1 cellular context compared by ENCODE assay signal in the genomic region with DNA sequence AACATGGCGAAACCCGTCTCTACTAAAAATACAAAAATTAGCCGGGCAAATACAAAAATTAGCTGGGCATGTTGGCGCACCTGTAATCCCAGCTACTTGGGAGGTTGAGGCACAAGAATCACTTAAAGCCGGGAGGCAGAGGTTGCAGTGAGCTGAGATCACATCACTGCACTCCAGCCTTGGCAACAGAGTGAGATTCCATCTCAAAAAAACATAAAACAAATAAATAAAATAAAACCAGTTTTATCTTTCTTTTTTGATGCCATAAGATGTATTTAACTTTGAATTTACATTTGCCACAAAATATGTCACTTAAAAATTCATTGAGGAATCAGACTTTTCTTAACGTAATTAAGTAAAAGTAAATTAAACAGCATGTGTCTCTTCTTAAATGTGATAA.
A peak's percentile ranks its signal among the peaks of the same experiment; 100 is the strongest.
TF ChIP-seq lines count a peak whose summit lies in the region.

No MANE protein-coding gene starts in this region.

TF ChIP-seq in K562, 482 proteins besides CTCF, POLR2A, EP300 and RAD21 (continued from another document):
- no peak for TF ChIP-seq SP2 (IDR thresholded peaks at IDR 0.05; ENCODE audit: extremely low read depth, low read depth, low read length, poor library complexity, severe bottlenecking)
- TF ChIP-seq CBX8 (IDR thresholded peaks at IDR 0.05; ENCODE audit: borderline replicate concordance, extremely low read depth, low read depth, low read length, poor library complexity, severe bottlenecking): peak; percentile 94
- no peak for TF ChIP-seq XRCC4 (IDR thresholded peaks at IDR 0.05; ENCODE audit: extremely low read depth, insufficient read depth, insufficient read length)
- no peak for TF ChIP-seq ZNF384 (IDR thresholded peaks at IDR 0.05; ENCODE audit: low read depth, low read length)
- no peak for TF ChIP-seq SREBF1 (IDR thresholded peaks at IDR 0.05; ENCODE audit: borderline replicate concordance, low read depth, low read length)
